In the genomic region with DNA sequence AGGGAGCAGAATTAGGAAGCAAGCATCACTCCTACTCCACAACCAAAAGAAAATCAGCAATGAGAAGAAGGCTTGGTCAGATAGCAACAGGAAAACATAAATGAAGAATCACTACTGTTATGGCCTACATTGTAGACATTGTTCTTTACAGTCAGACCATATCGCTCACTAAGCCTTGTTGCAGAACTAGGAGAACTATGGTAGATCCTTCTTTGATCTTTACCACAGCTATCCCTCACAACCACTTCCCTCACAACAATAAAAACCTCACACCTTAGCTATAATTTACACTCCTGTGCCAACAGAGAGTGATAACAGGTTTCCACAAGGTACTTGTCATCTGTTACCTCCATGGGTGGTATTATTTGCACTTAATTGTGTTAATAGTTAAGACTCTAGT, we compare ENCODE assay signal across 24 cellular contexts.
"Had no signal": no experiment of that assay in that cellular context is flagged by ENCODE, and none has a peak within 500 bp of the region (broad histone marks: within the 10 kb centered on the region; RNA-seq: fewer than 3 reads in every experiment).

No MANE protein-coding gene starts in this region.

- H3K36me3 Mint-ChIP-seq: activated naive CD4-positive, alpha-beta T cell treated with anti-CD3 and anti-CD28 coated beads, Interleukin-2, amount 10 ng/mL, durations not matched to agents 7 days and 5 days; brain had no signal

- DNase-seq: activated B cell treated with CpG ODN at 0.5 μM for 24 hours; activated CD4-positive, alpha-beta T cell treated with anti-CD3 and anti-CD28 coated beads for 1 hour; activated CD4-positive, alpha-beta T cell treated with anti-CD3 and anti-CD28 coated beads, Interleukin-2, amount 10 ng/mL, durations not matched to agents 24 days and 14 days; activated CD4-positive, alpha-beta T cell treated with anti-CD3 and anti-CD28 coated beads, Interleukin-2, amount 50 U/mL, for 48 hours; activated gamma-delta T cell treated with Interleukin-2 at 50 U/mL for 16 hours; activated naive CD4-positive, alpha-beta T cell treated with anti-CD3 and anti-CD28 coated beads, Interleukin-2, amount 10 ng/mL, durations not matched to agents 7 days and 5 days; activated T-cell treated with anti-CD3 and anti-CD28 coated beads for 4 hours; amniotic stem cell; cerebellar nuclear complex; colonic mucosa; KG1; NCI-H1048; NCI-H2029 treated with DMSO at 0.1 percent for 48 hours; NCI-H345; NCI-H510A; NCI-H69; PC-3; SHP77; T-helper 17 cell; T-helper 9 cell had no signal

- H3K4me1 ChIP-seq: colonic mucosa had no signal

- H3K27me3 ChIP-seq: colonic mucosa, SJSA1 had no signal

- H3K27ac ChIP-seq: colonic mucosa, SJSA1 had no signal

- H3K9me3 ChIP-seq: colonic mucosa, SJSA1 had no signal

- H3K27ac Mint-ChIP-seq: activated B cell treated with CpG ODN at 0.5 μM for 24 hours; activated naive CD4-positive, alpha-beta T cell treated with anti-CD3 and anti-CD28 coated beads, Interleukin-2, amount 10 ng/mL, durations not matched to agents 7 days and 5 days; T-helper 17 cell had no signal

- H3K9me3 Mint-ChIP-seq: activated B cell treated with CpG ODN at 0.5 μM for 24 hours; activated naive CD4-positive, alpha-beta T cell treated with anti-CD3 and anti-CD28 coated beads, Interleukin-2, amount 10 ng/mL, durations not matched to agents 7 days and 5 days; activated T-helper 2 cell treated with anti-CD3 and anti-CD28 coated beads, Interferon-gamma antibody, Interleukin-2, Interleukin-4, amounts not matched to agents 10 μg/mL and 5 μg/mL and 100 μg/mL, durations not matched to agents 14 hours and 24 hours and 36 hours; brain had no signal

- H3K36me3 ChIP-seq: colonic mucosa, SJSA1 had no signal

- H3K27me3 Mint-ChIP-seq: brain had no signal

- H3K4me3 ChIP-seq: colonic mucosa, SJSA1 had no signal

- ATAC-seq: PC-3, SK-N-SH treated with all-trans-retinoic acid at 6 μM for 48 hours, T-helper 17 cell had no signal

- H3K4me3 Mint-ChIP-seq: activated B cell treated with CpG ODN at 0.5 μM for 24 hours; activated CD4-positive, alpha-beta T cell treated with anti-CD3 and anti-CD28 coated beads, Interleukin-2, amount 10 ng/mL, durations not matched to agents 24 days and 14 days; activated naive CD4-positive, alpha-beta T cell treated with anti-CD3 and anti-CD28 coated beads, Interleukin-2, amount 10 ng/mL, durations not matched to agents 7 days and 5 days; brain; T-helper 17 cell had no signal
